1 cellular context compared by ENCODE assay signal in the genomic region with DNA sequence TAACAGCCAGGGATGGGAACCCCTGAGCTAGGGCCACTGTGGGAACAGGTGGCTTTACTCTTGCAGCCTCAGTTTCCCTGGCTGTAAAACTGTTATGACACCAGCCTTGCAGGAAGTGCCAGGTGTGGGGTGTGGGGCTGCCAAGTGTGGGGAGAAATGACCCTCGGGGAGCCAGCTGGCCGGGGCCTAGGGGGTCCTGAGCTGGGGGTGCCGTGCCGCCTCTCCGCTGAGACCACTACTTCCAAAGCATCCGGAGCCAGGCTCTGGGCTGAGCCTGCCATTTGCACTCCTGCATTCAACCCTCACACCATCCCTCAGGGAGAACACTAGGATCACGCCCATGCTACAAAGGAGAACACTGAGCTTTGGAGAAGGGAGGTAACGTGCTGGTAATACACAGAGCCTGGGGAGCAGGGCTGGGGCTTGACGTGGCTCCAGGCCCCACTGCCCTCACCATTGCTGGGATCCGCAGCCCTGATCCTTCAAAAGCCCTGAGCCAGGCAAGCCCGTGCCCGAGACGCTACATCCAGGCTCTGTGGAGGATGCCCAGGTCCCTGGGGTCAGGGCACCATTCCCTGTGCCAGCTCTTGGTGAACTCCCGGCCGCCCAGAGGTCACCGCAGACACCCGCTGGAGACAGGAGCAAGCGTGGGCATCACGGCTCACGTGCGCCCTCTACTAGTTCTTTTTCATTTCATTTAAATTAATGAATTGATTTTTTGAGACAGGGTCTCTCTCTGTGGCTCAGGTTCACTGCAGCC.
TF ChIP-seq lines count a peak whose summit lies in the region.

No MANE protein-coding gene starts in this region.

TF ChIP-seq in HepG2, 621 proteins besides CTCF, POLR2A, EP300 and RAD21 (continued from another document and continues in another):
- TF ChIP-seq, protein P1, sequence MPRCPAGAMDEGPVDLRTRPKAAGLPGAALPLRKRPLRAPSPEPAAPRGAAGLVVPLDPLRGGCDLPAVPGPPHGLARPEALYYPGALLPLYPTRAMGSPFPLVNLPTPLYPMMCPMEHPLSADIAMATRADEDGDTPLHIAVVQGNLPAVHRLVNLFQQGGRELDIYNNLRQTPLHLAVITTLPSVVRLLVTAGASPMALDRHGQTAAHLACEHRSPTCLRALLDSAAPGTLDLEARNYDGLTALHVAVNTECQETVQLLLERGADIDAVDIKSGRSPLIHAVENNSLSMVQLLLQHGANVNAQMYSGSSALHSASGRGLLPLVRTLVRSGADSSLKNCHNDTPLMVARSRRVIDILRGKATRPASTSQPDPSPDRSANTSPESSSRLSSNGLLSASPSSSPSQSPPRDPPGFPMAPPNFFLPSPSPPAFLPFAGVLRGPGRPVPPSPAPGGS (CRISPR knock-in tag; IDR thresholded peaks at IDR 0.05) = no peak
- TF ChIP-seq RARA (CRISPR knock-in tag; IDR thresholded peaks at IDR 0.05) (0 out of 2 replicates have a peak, but pooled peaks have one; percentile 10), KDM3A (CRISPR knock-in tag; IDR thresholded peaks at IDR 0.05; ENCODE audit: low read depth) (peak; percentile 44; the same call in 1 of the 2 replicates), ZNF772 (CRISPR knock-in tag; IDR thresholded peaks at IDR 0.05) (no peak), ZNF24 (IDR thresholded peaks at IDR 0.05) (no peak), ZNF773 (CRISPR knock-in tag; IDR thresholded peaks at IDR 0.05; ENCODE audit: borderline replicate concordance) (no peak), ZNF883 (CRISPR knock-in tag; IDR thresholded peaks at IDR 0.05; ENCODE audit: not compliant biosample characterization) (no peak), ZNF496 (CRISPR knock-in tag; IDR thresholded peaks at IDR 0.05; ENCODE audit: insufficient replicate concordance) (no peak), SUZ12 (IDR thresholded peaks at IDR 0.05; ENCODE audit: low read depth, low read length) (0 out of 2 replicates have a peak, but pooled peaks have one; percentile 17), ZBTB42 (CRISPR knock-in tag; IDR thresholded peaks at IDR 0.05) (no peak), PRMT3 (CRISPR knock-in tag; IDR thresholded peaks at IDR 0.05; ENCODE audit: borderline replicate concordance, low read depth) (no peak), ZNF776 (CRISPR knock-in tag; IDR thresholded peaks at IDR 0.05) (no peak), MAFK (conservative IDR thresholded peaks at IDR 0.05 in 1 of 2, IDR thresholded peaks at IDR 0.05 in 1 of 2; ENCODE audit: low read length in 2 of 2) (no peak), ZNF292 (CRISPR knock-in tag; IDR thresholded peaks at IDR 0.05; ENCODE audit: borderline replicate concordance, low read depth) (no peak), FOXM1 (CRISPR knock-in tag; IDR thresholded peaks at IDR 0.05) (no peak), ELF1 (CRISPR knock-in tag; IDR thresholded peaks at IDR 0.05) (no peak)
- TF ChIP-seq, protein P2, sequence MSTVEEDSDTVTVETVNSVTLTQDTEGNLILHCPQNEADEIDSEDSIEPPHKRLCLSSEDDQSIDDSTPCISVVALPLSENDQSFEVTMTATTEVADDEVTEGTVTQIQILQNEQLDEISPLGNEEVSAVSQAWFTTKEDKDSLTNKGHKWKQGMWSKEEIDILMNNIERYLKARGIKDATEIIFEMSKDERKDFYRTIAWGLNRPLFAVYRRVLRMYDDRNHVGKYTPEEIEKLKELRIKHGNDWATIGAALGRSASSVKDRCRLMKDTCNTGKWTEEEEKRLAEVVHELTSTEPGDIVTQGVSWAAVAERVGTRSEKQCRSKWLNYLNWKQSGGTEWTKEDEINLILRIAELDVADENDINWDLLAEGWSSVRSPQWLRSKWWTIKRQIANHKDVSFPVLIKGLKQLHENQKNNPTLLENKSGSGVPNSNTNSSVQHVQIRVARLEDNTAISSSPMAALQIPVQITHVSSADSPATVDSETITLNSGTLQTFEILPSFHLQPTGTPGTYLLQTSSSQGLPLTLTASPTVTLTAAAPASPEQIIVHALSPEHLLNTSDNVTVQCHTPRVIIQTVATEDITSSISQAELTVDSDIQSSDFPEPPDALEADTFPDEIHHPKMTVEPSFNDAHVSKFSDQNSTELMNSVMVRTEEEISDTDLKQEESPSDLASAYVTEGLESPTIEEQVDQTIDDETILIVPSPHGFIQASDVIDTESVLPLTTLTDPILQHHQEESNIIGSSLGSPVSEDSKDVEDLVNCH (CRISPR knock-in tag; IDR thresholded peaks at IDR 0.05) = no peak
- TF ChIP-seq, protein P3, sequence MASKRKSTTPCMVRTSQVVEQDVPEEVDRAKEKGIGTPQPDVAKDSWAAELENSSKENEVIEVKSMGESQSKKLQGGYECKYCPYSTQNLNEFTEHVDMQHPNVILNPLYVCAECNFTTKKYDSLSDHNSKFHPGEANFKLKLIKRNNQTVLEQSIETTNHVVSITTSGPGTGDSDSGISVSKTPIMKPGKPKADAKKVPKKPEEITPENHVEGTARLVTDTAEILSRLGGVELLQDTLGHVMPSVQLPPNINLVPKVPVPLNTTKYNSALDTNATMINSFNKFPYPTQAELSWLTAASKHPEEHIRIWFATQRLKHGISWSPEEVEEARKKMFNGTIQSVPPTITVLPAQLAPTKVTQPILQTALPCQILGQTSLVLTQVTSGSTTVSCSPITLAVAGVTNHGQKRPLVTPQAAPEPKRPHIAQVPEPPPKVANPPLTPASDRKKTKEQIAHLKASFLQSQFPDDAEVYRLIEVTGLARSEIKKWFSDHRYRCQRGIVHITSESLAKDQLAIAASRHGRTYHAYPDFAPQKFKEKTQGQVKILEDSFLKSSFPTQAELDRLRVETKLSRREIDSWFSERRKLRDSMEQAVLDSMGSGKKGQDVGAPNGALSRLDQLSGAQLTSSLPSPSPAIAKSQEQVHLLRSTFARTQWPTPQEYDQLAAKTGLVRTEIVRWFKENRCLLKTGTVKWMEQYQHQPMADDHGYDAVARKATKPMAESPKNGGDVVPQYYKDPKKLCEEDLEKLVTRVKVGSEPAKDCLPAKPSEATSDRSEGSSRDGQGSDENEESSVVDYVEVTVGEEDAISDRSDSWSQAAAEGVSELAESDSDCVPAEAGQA (IDR thresholded peaks at IDR 0.05; ENCODE audit: low read depth) = no peak
- TF ChIP-seq, protein P3 (CRISPR knock-in tag; IDR thresholded peaks at IDR 0.05; ENCODE audit: borderline replicate concordance) = no peak
- TF ChIP-seq, protein P4, sequence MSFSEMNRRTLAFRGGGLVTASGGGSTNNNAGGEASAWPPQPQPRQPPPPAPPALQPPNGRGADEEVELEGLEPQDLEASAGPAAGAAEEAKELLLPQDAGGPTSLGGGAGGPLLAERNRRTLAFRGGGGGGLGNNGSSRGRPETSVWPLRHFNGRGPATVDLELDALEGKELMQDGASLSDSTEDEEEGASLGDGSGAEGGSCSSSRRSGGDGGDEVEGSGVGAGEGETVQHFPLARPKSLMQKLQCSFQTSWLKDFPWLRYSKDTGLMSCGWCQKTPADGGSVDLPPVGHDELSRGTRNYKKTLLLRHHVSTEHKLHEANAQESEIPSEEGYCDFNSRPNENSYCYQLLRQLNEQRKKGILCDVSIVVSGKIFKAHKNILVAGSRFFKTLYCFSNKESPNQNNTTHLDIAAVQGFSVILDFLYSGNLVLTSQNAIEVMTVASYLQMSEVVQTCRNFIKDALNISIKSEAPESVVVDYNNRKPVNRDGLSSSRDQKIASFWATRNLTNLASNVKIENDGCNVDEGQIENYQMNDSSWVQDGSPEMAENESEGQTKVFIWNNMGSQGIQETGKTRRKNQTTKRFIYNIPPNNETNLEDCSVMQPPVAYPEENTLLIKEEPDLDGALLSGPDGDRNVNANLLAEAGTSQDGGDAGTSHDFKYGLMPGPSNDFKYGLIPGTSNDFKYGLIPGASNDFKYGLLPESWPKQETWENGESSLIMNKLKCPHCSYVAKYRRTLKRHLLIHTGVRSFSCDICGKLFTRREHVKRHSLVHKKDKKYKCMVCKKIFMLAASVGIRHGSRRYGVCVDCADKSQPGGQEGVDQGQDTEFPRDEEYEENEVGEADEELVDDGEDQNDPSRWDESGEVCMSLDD (CRISPR knock-in tag; IDR thresholded peaks at IDR 0.05; ENCODE audit: borderline replicate concordance) = no peak
- TF ChIP-seq, protein P5, sequence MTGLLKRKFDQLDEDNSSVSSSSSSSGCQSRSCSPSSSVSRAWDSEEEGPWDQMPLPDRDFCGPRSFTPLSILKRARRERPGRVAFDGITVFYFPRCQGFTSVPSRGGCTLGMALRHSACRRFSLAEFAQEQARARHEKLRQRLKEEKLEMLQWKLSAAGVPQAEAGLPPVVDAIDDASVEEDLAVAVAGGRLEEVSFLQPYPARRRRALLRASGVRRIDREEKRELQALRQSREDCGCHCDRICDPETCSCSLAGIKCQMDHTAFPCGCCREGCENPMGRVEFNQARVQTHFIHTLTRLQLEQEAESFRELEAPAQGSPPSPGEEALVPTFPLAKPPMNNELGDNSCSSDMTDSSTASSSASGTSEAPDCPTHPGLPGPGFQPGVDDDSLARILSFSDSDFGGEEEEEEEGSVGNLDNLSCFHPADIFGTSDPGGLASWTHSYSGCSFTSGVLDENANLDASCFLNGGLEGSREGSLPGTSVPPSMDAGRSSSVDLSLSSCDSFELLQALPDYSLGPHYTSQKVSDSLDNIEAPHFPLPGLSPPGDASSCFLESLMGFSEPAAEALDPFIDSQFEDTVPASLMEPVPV (CRISPR knock-in tag; IDR thresholded peaks at IDR 0.05) = no peak
- TF ChIP-seq, protein P6, sequence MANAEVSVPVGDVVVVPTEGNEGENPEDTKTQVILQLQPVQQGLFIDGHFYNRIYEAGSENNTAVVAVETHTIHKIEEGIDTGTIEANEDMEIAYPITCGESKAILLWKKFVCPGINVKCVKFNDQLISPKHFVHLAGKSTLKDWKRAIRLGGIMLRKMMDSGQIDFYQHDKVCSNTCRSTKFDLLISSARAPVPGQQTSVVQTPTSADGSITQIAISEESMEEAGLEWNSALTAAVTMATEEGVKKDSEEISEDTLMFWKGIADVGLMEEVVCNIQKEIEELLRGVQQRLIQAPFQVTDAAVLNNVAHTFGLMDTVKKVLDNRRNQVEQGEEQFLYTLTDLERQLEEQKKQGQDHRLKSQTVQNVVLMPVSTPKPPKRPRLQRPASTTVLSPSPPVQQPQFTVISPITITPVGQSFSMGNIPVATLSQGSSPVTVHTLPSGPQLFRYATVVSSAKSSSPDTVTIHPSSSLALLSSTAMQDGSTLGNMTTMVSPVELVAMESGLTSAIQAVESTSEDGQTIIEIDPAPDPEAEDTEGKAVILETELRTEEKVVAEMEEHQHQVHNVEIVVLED (CRISPR knock-in tag; IDR thresholded peaks at IDR 0.05; ENCODE audit: borderline replicate concordance) = no peak
- TF ChIP-seq, protein P7, sequence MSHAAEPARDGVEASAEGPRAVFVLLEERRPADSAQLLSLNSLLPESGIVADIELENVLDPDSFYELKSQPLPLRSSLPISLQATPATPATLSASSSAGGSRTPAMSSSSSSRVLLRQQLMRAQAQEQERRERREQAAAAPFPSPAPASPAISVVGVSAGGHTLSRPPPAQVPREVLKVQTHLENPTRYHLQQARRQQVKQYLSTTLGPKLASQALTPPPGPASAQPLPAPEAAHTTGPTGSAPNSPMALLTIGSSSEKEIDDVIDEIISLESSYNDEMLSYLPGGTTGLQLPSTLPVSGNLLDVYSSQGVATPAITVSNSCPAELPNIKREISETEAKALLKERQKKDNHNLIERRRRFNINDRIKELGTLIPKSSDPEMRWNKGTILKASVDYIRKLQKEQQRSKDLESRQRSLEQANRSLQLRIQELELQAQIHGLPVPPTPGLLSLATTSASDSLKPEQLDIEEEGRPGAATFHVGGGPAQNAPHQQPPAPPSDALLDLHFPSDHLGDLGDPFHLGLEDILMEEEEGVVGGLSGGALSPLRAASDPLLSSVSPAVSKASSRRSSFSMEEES (CRISPR knock-in tag; IDR thresholded peaks at IDR 0.05) = no peak
- TF ChIP-seq, protein P8, sequence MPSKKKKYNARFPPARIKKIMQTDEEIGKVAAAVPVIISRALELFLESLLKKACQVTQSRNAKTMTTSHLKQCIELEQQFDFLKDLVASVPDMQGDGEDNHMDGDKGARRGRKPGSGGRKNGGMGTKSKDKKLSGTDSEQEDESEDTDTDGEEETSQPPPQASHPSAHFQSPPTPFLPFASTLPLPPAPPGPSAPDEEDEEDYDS (CRISPR knock-in tag; IDR thresholded peaks at IDR 0.05) = no peak
- TF ChIP-seq, protein P9, sequence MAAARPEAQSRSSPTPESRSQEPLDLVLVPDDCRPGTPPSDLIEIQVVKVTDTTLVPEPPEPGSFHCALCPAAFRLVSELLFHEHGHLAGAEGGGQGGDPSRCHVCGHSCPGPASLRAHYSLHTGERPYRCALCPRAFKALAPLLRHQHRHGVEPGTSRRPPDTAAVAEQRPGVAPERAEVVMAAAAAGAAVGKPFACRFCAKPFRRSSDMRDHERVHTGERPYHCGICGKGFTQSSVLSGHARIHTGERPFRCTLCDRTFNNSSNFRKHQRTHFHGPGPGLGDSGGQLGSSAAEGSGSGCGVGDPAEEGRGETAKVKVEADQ (CRISPR knock-in tag; IDR thresholded peaks at IDR 0.05; ENCODE audit: borderline replicate concordance) = no peak
- TF ChIP-seq, protein P10, sequence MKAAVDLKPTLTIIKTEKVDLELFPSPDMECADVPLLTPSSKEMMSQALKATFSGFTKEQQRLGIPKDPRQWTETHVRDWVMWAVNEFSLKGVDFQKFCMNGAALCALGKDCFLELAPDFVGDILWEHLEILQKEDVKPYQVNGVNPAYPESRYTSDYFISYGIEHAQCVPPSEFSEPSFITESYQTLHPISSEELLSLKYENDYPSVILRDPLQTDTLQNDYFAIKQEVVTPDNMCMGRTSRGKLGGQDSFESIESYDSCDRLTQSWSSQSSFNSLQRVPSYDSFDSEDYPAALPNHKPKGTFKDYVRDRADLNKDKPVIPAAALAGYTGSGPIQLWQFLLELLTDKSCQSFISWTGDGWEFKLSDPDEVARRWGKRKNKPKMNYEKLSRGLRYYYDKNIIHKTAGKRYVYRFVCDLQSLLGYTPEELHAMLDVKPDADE (CRISPR knock-in tag; IDR thresholded peaks at IDR 0.05) = no peak
- TF ChIP-seq, protein P11, sequence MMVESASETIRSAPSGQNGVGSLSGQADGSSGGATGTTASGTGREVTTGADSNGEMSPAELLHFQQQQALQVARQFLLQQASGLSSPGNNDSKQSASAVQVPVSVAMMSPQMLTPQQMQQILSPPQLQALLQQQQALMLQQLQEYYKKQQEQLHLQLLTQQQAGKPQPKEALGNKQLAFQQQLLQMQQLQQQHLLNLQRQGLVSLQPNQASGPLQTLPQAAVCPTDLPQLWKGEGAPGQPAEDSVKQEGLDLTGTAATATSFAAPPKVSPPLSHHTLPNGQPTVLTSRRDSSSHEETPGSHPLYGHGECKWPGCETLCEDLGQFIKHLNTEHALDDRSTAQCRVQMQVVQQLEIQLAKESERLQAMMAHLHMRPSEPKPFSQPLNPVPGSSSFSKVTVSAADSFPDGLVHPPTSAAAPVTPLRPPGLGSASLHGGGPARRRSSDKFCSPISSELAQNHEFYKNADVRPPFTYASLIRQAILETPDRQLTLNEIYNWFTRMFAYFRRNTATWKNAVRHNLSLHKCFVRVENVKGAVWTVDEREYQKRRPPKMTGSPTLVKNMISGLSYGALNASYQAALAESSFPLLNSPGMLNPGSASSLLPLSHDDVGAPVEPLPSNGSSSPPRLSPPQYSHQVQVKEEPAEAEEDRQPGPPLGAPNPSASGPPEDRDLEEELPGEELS (CRISPR knock-in tag; IDR thresholded peaks at IDR 0.05) = no peak
